In the genomic region with DNA sequence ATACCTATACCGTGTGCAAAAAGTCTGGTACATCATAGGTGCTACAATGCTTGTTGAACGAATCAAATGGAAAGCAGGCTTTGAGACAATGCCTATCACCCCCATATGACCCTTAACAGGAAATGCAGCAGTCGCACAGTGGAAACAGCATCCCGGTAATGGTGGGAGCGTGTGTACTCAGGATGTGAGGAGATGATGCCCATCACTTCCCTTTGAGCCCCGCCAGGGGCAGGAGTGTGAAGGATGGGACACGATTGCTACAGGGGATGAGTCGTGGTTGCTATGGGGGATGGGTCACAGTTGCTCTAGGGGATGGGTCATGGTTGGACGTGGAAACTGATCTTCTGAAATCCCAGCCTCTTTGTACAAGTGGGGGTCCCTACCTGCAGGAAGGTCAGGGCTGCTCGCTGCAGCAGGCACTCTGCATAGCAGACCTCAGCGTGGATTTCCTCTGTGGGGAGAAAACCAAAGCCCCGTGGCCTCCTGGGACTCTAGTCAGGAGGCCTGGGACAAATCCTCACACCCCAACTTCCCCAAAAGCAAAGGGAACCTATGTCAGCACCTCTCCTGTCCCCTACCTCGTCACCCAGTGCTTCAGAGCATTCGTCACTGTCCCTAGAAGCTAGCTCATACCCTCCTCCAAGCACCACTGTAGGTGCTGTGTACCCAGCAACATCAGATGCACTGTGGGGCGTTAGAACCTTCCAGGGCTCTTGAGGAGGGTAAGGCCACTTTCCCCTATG, we compare ENCODE assay signal across 1 cellular context.
TF ChIP-seq lines count a peak whose summit lies in the region.

No MANE protein-coding gene starts in this region.

TF ChIP-seq in IMR-90, 13 proteins besides CTCF, POLR2A, EP300 and RAD21 (continued from another document):
- no peak for TF ChIP-seq MAFK (IDR thresholded peaks at IDR 0.05; ENCODE audit: low read depth, low read length)
- no peak for TF ChIP-seq RCOR1 (IDR thresholded peaks at IDR 0.05; ENCODE audit: insufficient replicate concordance, low read length)
- TF ChIP-seq BHLHE40 (IDR thresholded peaks at IDR 0.05; ENCODE audit: low read depth, low read length): no peak
TF ChIP-seq in IMR-90: peak in this region for 0.
